33 cellular contexts compared by ENCODE assay signal in the genomic region with DNA sequence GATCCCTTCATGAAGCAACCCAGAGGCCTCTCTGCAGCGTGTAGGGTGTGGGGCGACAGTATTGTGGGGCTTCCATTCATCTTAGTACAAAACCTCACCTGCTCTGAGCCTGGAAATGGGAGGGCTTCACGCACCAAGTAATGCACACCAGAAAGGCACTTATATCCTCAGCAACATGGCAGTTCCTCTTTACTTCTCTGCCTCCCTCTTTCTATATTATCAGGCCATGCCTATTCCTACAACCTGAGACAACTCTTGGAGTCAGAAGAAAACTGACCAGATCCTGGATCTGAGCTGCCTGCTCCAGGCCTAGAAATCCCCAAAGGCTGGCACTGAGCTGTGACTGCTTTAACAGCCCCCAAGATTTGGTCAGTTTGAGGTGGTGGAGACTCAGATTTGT. TPM values are rescaled to one million over a fixed set of nuclear protein-coding genes. Genes with fewer than 3 reads are reported as not detected.
"Had no signal": no experiment of that assay in that cellular context is flagged by ENCODE, and none has a peak within 500 bp of the region (broad histone marks: within the 10 kb centered on the region; RNA-seq: fewer than 3 reads in every experiment).

No MANE protein-coding gene starts in this region.

- H3K36me3 ChIP-seq: ascending aorta, brain microvascular endothelial cell, esophagus muscularis mucosa, gastrocnemius medialis had no signal

- H3K4me1 ChIP-seq: foreskin keratinocyte had no signal

- H3K9me3 Mint-ChIP-seq: activated B cell treated with CpG ODN at 0.5 μM for 24 hours; activated CD8-positive, alpha-beta T cell treated with anti-CD3 and anti-CD28 coated beads for 36 hours; activated naive CD4-positive, alpha-beta T cell treated with anti-CD3 and anti-CD28 coated beads, Interleukin-2, amount 10 ng/mL, durations not matched to agents 7 days and 5 days; activated naive CD4-positive, alpha-beta T cell treated with anti-CD3 and anti-CD28 coated beads, Interleukin-2, amount 50 U/mL, for 72 hours; activated naive CD8-positive, alpha-beta T cell treated with anti-CD3 and anti-CD28 coated beads, Interleukin-2, amount 10 ng/mL, durations not matched to agents 7 days and 5 days; activated T-cell treated with anti-CD3 and anti-CD28 coated beads, Interleukin-2, amount 50 U/mL, for 4 hours; activated T-helper 17 cell treated with anti-CD3 and anti-CD28 coated beads, Interleukin-2, amount 50 U/mL, for 72 hours; effector memory CD8-positive, alpha-beta T cell; T-helper 2 cell treated with Interferon-gamma antibody and Interleukin-4, amounts not matched to agents 5 μg/mL and 100 μg/mL, for 36 hours had no signal

- H3K4me3 Mint-ChIP-seq: activated B cell treated with CpG ODN at 0.5 μM for 24 hours; activated CD8-positive, alpha-beta T cell treated with anti-CD3 and anti-CD28 coated beads for 36 hours; activated naive CD4-positive, alpha-beta T cell treated with anti-CD3 and anti-CD28 coated beads, Interleukin-2, amount 10 ng/mL, durations not matched to agents 7 days and 5 days; activated naive CD8-positive, alpha-beta T cell treated with anti-CD3 and anti-CD28 coated beads, Interleukin-2, amount 10 ng/mL, durations not matched to agents 7 days and 5 days; activated T-cell treated with anti-CD3 and anti-CD28 coated beads, Interleukin-2, amount 50 U/mL, for 4 hours; activated T-helper 17 cell treated with anti-CD3 and anti-CD28 coated beads, Interleukin-2, amount 50 U/mL, for 72 hours; effector memory CD8-positive, alpha-beta T cell; T-helper 17 cell; T-helper 2 cell treated with Interferon-gamma antibody and Interleukin-4, amounts not matched to agents 5 μg/mL and 100 μg/mL, for 36 hours had no signal

- ATAC-seq: activated CD4-positive, CD25-positive, alpha-beta regulatory T cell treated with anti-CD3 and anti-CD28 coated beads, Interleukin-2, amount 50 U/mL, for 24 hours; activated CD8-positive, alpha-beta T cell treated with anti-CD3 and anti-CD28 coated beads for 36 hours; activated naive CD4-positive, alpha-beta T cell treated with anti-CD3 and anti-CD28 coated beads, Interleukin-2, amount 50 U/mL, for 72 hours; activated T-cell treated with anti-CD3 and anti-CD28 coated beads, Interleukin-2, amount 50 U/mL, for 4 hours; activated T-helper 17 cell treated with anti-CD3 and anti-CD28 coated beads, Interleukin-2, amount 50 U/mL, for 72 hours; effector memory CD8-positive, alpha-beta T cell; foreskin keratinocyte; gastrocnemius medialis; T-helper 17 cell had no signal

- H3K27me3 ChIP-seq: ascending aorta, brain microvascular endothelial cell, esophagus muscularis mucosa, foreskin keratinocyte, gastrocnemius medialis had no signal

- H3K27me3 Mint-ChIP-seq: activated B cell treated with CpG ODN at 0.5 μM for 24 hours; activated CD8-positive, alpha-beta T cell treated with anti-CD3 and anti-CD28 coated beads for 36 hours; activated naive CD4-positive, alpha-beta T cell treated with anti-CD3 and anti-CD28 coated beads, Interleukin-2, amount 10 ng/mL, durations not matched to agents 7 days and 5 days; activated naive CD8-positive, alpha-beta T cell treated with anti-CD3 and anti-CD28 coated beads, Interleukin-2, amount 10 ng/mL, durations not matched to agents 7 days and 5 days; activated T-helper 17 cell treated with anti-CD3 and anti-CD28 coated beads, Interleukin-2, amount 50 U/mL, for 72 hours; effector memory CD8-positive, alpha-beta T cell; T-helper 17 cell had no signal

- DNase-seq: activated B cell treated with CpG ODN at 0.5 μM for 24 hours; activated CD4-positive, alpha-beta T cell treated with anti-CD3 and anti-CD28 coated beads for 48 hours; activated CD4-positive, alpha-beta T cell treated with anti-CD3 and anti-CD28 coated beads, Interleukin-2, amount 50 U/mL, for 1 hour; activated CD4-positive, alpha-beta T cell treated with anti-CD3 and anti-CD28 coated beads, Interleukin-2, amount 50 U/mL, for 48 hours; activated CD8-positive, alpha-beta memory T cell treated with anti-CD3 and anti-CD28 coated beads for 24 hours; activated CD8-positive, alpha-beta T cell treated with anti-CD3 and anti-CD28 coated beads for 36 hours; activated gamma-delta T cell; activated naive CD4-positive, alpha-beta T cell; activated naive CD4-positive, alpha-beta T cell treated with anti-CD3 and anti-CD28 coated beads, Interleukin-2, amount 10 ng/mL, durations not matched to agents 7 days and 5 days; activated naive CD8-positive, alpha-beta T cell treated with anti-CD3 and anti-CD28 coated beads, Interleukin-2, amount 10 ng/mL, durations not matched to agents 7 days and 5 days; activated T-cell treated with anti-CD3 and anti-CD28 coated beads, Interleukin-2, amount 50 U/mL, for 4 hours; brain microvascular endothelial cell; caudate nucleus; cortex of kidney; dermis blood vessel endothelial cell; effector CD4-positive, alpha-beta T cell; effector memory CD8-positive, alpha-beta T cell; erythroblast; foreskin keratinocyte; gastrocnemius medialis; glutamatergic neuron; T-helper 1 cell; T-helper 17 cell; T1000; WERI-Rb-1 had no signal

- H3K36me3 Mint-ChIP-seq: activated naive CD4-positive, alpha-beta T cell treated with anti-CD3 and anti-CD28 coated beads, Interleukin-2, amount 10 ng/mL, durations not matched to agents 7 days and 5 days; activated naive CD4-positive, alpha-beta T cell treated with anti-CD3 and anti-CD28 coated beads, Interleukin-2, amount 50 U/mL, for 72 hours; activated naive CD8-positive, alpha-beta T cell treated with anti-CD3 and anti-CD28 coated beads, Interleukin-2, amount 10 ng/mL, durations not matched to agents 7 days and 5 days had no signal

- H3K27ac ChIP-seq: brain microvascular endothelial cell, esophagus muscularis mucosa, foreskin keratinocyte, gastrocnemius medialis, WERI-Rb-1 had no signal

- H3K4me3 ChIP-seq: ascending aorta, esophagus muscularis mucosa, gastrocnemius medialis had no signal

- H3K27ac Mint-ChIP-seq: activated B cell treated with CpG ODN at 0.5 μM for 24 hours; activated CD8-positive, alpha-beta T cell treated with anti-CD3 and anti-CD28 coated beads for 36 hours; activated naive CD4-positive, alpha-beta T cell treated with anti-CD3 and anti-CD28 coated beads, Interleukin-2, amount 10 ng/mL, durations not matched to agents 7 days and 5 days; activated naive CD4-positive, alpha-beta T cell treated with anti-CD3 and anti-CD28 coated beads, Interleukin-2, amount 50 U/mL, for 72 hours; activated naive CD8-positive, alpha-beta T cell treated with anti-CD3 and anti-CD28 coated beads, Interleukin-2, amount 10 ng/mL, durations not matched to agents 7 days and 5 days; activated T-helper 17 cell treated with anti-CD3 and anti-CD28 coated beads, Interleukin-2, amount 50 U/mL, for 72 hours; effector memory CD8-positive, alpha-beta T cell; T-helper 17 cell; T-helper 2 cell treated with Interferon-gamma antibody and Interleukin-4, amounts not matched to agents 5 μg/mL and 100 μg/mL, for 36 hours had no signal

- FAIRE-seq: bronchial epithelial cell, colon had no signal

- H3K9me3 ChIP-seq: ascending aorta, esophagus muscularis mucosa, gastrocnemius medialis had no signal

RNA-seq across cellular contexts. Expression of a gene that starts 38.2 kb away (rescaled TPM):
- total RNA-seq: activated B cell treated with CpG ODN at 0.5 μM for 24 hours; activated CD8-positive, alpha-beta T cell treated with anti-CD3 and anti-CD28 coated beads for 36 hours; bronchial epithelial cell; foreskin keratinocyte; T-helper 17 cell had no signal
